In the genomic region with DNA sequence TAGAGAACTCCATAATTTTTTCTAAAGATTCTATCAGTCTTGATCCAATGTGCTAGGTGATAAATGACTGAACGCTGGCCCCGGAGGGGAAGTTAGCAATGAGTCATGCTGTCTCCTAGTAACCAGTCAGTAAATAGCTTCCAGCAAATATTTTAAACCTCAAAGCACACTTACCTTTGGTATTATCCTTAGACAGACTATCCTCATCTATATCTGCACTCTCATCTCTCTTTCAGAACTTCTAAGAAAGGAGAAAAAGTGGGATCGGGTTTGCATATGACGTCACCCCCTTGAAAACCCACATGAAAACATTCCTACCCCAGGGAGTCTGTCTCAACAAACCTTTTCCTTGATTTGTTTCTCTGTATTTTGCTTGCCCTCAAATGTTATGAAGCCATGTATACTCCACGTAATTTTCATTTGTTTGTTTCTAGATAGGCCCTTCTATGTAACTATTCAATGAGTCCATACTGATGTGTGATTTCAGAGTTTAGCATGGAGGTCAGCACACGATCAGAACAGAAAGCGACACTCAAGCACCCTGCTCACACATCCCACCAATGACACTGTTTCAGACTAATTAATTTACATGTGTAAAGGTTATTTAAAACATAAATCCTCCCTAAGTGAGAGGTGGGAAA, we compare ENCODE assay signal across 1 cellular context.
TF ChIP-seq lines count a peak whose summit lies in the region.

No MANE protein-coding gene starts in this region.

TF ChIP-seq in GM12878, 131 proteins besides CTCF, POLR2A, EP300 and RAD21 (continued from another document and continues in another):
- TF ChIP-seq, protein P1, sequence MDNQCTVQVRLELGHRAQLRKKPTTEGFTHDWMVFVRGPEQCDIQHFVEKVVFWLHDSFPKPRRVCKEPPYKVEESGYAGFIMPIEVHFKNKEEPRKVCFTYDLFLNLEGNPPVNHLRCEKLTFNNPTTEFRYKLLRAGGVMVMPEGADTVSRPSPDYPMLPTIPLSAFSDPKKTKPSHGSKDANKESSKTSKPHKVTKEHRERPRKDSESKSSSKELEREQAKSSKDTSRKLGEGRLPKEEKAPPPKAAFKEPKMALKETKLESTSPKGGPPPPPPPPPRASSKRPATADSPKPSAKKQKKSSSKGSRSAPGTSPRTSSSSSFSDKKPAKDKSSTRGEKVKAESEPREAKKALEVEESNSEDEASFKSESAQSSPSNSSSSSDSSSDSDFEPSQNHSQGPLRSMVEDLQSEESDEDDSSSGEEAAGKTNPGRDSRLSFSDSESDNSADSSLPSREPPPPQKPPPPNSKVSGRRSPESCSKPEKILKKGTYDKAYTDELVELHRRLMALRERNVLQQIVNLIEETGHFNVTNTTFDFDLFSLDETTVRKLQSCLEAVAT (IDR thresholded peaks at IDR 0.05), result no peak
- TF ChIP-seq, protein P2, sequence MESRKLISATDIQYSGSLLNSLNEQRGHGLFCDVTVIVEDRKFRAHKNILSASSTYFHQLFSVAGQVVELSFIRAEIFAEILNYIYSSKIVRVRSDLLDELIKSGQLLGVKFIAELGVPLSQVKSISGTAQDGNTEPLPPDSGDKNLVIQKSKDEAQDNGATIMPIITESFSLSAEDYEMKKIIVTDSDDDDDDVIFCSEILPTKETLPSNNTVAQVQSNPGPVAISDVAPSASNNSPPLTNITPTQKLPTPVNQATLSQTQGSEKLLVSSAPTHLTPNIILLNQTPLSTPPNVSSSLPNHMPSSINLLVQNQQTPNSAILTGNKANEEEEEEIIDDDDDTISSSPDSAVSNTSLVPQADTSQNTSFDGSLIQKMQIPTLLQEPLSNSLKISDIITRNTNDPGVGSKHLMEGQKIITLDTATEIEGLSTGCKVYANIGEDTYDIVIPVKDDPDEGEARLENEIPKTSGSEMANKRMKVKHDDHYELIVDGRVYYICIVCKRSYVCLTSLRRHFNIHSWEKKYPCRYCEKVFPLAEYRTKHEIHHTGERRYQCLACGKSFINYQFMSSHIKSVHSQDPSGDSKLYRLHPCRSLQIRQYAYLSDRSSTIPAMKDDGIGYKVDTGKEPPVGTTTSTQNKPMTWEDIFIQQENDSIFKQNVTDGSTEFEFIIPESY (IDR thresholded peaks at IDR 0.05), result no peak
- TF ChIP-seq SP1 (IDR thresholded peaks at IDR 0.05; ENCODE audit: low read depth, low read length) (no peak), MTA2 (IDR thresholded peaks at IDR 0.05; ENCODE audit: low read depth) (peak; percentile 62; the same call in 1 of the 2 replicates), HDGF (IDR thresholded peaks at IDR 0.05) (no peak), FOXK2 (IDR thresholded peaks at IDR 0.05) (no peak), MEF2B (IDR thresholded peaks at IDR 0.05; ENCODE audit: partially characterized antibody, poor library complexity, severe bottlenecking) (peak; percentile 59), TARDBP (IDR thresholded peaks at IDR 0.05; ENCODE audit: borderline replicate concordance) (no peak), ZNF384 (IDR thresholded peaks at IDR 0.05; ENCODE audit: borderline replicate concordance, low read depth, low read length) (no peak), LARP7 (IDR thresholded peaks at IDR 0.05) (no peak), KAT2A (conservative IDR thresholded peaks at IDR 0.05; ENCODE audit: control insufficient read depth, low read depth, low read length) (no peak), CEBPB (IDR thresholded peaks at IDR 0.05; ENCODE audit: borderline replicate concordance in 1 of 2, low read depth in 2 of 2, low read length in 2 of 2) (no peak), CHD2 (IDR thresholded peaks at IDR 0.05; ENCODE audit: borderline replicate concordance, low read depth, low read length) (no peak; the same call in 1 of the 2 replicates), YY1 (IDR thresholded peaks at IDR 0.05; ENCODE audit: low read depth, low read length) (no peak), CREM (IDR thresholded peaks at IDR 0.05; ENCODE audit: low read depth) (peak; percentile 36; the same call in 1 of the 2 replicates), ZNF622 (IDR thresholded peaks at IDR 0.05) (no peak), SMC3 (IDR thresholded peaks at IDR 0.05; ENCODE audit: borderline replicate concordance, low read length) (no peak), ESRRA (IDR thresholded peaks at IDR 0.05; ENCODE audit: low read length) (no peak), MYB (IDR thresholded peaks at IDR 0.05; ENCODE audit: borderline replicate concordance, low read depth, low read length) (no peak), TBL1XR1 (IDR thresholded peaks at IDR 0.05; ENCODE audit: low read depth, low read length) (no peak), TCF3 (IDR thresholded peaks at IDR 0.05; ENCODE audit: borderline replicate concordance, insufficient read depth, low read depth, low read length) (no peak), NRF1 (conservative IDR thresholded peaks at IDR 0.05; ENCODE audit: low read depth, low read length) (no peak), YBX1 (IDR thresholded peaks at IDR 0.05) (no peak), NR2C2 (IDR thresholded peaks at IDR 0.05; ENCODE audit: borderline replicate concordance, control insufficient read depth, insufficient read length, low read depth) (no peak), JUNB (IDR thresholded peaks at IDR 0.05) (peak; percentile 80), NR2F1 (conservative IDR thresholded peaks at IDR 0.05) (no peak), IKZF1 (conservative IDR thresholded peaks at IDR 0.05) (peak; percentile 80), DPF2 (IDR thresholded peaks at IDR 0.05) (peak; percentile 86)
- TF ChIP-seq, protein P3, sequence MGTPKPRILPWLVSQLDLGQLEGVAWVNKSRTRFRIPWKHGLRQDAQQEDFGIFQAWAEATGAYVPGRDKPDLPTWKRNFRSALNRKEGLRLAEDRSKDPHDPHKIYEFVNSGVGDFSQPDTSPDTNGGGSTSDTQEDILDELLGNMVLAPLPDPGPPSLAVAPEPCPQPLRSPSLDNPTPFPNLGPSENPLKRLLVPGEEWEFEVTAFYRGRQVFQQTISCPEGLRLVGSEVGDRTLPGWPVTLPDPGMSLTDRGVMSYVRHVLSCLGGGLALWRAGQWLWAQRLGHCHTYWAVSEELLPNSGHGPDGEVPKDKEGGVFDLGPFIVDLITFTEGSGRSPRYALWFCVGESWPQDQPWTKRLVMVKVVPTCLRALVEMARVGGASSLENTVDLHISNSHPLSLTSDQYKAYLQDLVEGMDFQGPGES (IDR thresholded peaks at IDR 0.05), result no peak
- TF ChIP-seq, protein P4, sequence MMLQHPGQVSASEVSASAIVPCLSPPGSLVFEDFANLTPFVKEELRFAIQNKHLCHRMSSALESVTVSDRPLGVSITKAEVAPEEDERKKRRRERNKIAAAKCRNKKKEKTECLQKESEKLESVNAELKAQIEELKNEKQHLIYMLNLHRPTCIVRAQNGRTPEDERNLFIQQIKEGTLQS (IDR thresholded peaks at IDR 0.05; ENCODE audit: borderline replicate concordance, extremely low read depth, low read depth, low read length), result no peak
- TF ChIP-seq, protein P5, sequence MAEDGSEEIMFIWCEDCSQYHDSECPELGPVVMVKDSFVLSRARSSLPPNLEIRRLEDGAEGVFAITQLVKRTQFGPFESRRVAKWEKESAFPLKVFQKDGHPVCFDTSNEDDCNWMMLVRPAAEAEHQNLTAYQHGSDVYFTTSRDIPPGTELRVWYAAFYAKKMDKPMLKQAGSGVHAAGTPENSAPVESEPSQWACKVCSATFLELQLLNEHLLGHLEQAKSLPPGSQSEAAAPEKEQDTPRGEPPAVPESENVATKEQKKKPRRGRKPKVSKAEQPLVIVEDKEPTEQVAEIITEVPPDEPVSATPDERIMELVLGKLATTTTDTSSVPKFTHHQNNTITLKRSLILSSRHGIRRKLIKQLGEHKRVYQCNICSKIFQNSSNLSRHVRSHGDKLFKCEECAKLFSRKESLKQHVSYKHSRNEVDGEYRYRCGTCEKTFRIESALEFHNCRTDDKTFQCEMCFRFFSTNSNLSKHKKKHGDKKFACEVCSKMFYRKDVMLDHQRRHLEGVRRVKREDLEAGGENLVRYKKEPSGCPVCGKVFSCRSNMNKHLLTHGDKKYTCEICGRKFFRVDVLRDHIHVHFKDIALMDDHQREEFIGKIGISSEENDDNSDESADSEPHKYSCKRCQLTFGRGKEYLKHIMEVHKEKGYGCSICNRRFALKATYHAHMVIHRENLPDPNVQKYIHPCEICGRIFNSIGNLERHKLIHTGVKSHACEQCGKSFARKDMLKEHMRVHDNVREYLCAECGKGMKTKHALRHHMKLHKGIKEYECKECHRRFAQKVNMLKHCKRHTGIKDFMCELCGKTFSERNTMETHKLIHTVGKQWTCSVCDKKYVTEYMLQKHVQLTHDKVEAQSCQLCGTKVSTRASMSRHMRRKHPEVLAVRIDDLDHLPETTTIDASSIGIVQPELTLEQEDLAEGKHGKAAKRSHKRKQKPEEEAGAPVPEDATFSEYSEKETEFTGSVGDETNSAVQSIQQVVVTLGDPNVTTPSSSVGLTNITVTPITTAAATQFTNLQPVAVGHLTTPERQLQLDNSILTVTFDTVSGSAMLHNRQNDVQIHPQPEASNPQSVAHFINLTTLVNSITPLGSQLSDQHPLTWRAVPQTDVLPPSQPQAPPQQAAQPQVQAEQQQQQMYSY (CRISPR knock-in tag; IDR thresholded peaks at IDR 0.05), result no peak
- TF ChIP-seq, protein P6, sequence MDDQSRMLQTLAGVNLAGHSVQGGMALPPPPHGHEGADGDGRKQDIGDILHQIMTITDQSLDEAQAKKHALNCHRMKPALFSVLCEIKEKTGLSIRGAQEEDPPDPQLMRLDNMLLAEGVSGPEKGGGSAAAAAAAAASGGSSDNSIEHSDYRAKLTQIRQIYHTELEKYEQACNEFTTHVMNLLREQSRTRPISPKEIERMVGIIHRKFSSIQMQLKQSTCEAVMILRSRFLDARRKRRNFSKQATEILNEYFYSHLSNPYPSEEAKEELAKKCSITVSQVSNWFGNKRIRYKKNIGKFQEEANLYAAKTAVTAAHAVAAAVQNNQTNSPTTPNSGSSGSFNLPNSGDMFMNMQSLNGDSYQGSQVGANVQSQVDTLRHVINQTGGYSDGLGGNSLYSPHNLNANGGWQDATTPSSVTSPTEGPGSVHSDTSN (IDR thresholded peaks at IDR 0.05; ENCODE audit: insufficient replicate concordance, low read depth, low read length), result peak; percentile 17
- TF ChIP-seq, protein P7, sequence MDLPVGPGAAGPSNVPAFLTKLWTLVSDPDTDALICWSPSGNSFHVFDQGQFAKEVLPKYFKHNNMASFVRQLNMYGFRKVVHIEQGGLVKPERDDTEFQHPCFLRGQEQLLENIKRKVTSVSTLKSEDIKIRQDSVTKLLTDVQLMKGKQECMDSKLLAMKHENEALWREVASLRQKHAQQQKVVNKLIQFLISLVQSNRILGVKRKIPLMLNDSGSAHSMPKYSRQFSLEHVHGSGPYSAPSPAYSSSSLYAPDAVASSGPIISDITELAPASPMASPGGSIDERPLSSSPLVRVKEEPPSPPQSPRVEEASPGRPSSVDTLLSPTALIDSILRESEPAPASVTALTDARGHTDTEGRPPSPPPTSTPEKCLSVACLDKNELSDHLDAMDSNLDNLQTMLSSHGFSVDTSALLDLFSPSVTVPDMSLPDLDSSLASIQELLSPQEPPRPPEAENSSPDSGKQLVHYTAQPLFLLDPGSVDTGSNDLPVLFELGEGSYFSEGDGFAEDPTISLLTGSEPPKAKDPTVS (IDR thresholded peaks at IDR 0.05; ENCODE audit: low read depth, low read length), result no peak
- TF ChIP-seq, protein P8, sequence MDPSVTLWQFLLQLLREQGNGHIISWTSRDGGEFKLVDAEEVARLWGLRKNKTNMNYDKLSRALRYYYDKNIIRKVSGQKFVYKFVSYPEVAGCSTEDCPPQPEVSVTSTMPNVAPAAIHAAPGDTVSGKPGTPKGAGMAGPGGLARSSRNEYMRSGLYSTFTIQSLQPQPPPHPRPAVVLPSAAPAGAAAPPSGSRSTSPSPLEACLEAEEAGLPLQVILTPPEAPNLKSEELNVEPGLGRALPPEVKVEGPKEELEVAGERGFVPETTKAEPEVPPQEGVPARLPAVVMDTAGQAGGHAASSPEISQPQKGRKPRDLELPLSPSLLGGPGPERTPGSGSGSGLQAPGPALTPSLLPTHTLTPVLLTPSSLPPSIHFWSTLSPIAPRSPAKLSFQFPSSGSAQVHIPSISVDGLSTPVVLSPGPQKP (IDR thresholded peaks at IDR 0.05; ENCODE audit: low read depth, low read length), result no peak
- TF ChIP-seq, protein P9, sequence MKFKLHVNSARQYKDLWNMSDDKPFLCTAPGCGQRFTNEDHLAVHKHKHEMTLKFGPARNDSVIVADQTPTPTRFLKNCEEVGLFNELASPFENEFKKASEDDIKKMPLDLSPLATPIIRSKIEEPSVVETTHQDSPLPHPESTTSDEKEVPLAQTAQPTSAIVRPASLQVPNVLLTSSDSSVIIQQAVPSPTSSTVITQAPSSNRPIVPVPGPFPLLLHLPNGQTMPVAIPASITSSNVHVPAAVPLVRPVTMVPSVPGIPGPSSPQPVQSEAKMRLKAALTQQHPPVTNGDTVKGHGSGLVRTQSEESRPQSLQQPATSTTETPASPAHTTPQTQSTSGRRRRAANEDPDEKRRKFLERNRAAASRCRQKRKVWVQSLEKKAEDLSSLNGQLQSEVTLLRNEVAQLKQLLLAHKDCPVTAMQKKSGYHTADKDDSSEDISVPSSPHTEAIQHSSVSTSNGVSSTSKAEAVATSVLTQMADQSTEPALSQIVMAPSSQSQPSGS (IDR thresholded peaks at IDR 0.05; ENCODE audit: low read length), result no peak; the same call in 1 of the 2 replicates
- TF ChIP-seq, protein P10, sequence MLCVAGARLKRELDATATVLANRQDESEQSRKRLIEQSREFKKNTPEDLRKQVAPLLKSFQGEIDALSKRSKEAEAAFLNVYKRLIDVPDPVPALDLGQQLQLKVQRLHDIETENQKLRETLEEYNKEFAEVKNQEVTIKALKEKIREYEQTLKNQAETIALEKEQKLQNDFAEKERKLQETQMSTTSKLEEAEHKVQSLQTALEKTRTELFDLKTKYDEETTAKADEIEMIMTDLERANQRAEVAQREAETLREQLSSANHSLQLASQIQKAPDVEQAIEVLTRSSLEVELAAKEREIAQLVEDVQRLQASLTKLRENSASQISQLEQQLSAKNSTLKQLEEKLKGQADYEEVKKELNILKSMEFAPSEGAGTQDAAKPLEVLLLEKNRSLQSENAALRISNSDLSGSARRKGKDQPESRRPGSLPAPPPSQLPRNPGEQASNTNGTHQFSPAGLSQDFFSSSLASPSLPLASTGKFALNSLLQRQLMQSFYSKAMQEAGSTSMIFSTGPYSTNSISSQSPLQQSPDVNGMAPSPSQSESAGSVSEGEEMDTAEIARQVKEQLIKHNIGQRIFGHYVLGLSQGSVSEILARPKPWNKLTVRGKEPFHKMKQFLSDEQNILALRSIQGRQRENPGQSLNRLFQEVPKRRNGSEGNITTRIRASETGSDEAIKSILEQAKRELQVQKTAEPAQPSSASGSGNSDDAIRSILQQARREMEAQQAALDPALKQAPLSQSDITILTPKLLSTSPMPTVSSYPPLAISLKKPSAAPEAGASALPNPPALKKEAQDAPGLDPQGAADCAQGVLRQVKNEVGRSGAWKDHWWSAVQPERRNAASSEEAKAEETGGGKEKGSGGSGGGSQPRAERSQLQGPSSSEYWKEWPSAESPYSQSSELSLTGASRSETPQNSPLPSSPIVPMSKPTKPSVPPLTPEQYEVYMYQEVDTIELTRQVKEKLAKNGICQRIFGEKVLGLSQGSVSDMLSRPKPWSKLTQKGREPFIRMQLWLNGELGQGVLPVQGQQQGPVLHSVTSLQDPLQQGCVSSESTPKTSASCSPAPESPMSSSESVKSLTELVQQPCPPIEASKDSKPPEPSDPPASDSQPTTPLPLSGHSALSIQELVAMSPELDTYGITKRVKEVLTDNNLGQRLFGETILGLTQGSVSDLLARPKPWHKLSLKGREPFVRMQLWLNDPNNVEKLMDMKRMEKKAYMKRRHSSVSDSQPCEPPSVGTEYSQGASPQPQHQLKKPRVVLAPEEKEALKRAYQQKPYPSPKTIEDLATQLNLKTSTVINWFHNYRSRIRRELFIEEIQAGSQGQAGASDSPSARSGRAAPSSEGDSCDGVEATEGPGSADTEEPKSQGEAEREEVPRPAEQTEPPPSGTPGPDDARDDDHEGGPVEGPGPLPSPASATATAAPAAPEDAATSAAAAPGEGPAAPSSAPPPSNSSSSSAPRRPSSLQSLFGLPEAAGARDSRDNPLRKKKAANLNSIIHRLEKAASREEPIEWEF (IDR thresholded peaks at IDR 0.05; ENCODE audit: insufficient replicate concordance, low read depth, low read length), result no peak
